Comparison of ENCODE assay signal across 2 cellular contexts in genomic region chr19:1231729-1232128, GRCh38.
TF ChIP-seq lines count a peak whose summit lies in the region.

No MANE protein-coding gene starts in this region.

TF ChIP-seq in IMR-90, 13 proteins besides CTCF, POLR2A, EP300 and RAD21:
- TF ChIP-seq BHLHE40 (IDR thresholded peaks at IDR 0.05; ENCODE audit: low read depth, low read length) (no peak), MXI1 (IDR thresholded peaks at IDR 0.05; ENCODE audit: borderline replicate concordance, low read depth, low read length) (no peak), RFX5 (IDR thresholded peaks at IDR 0.05; ENCODE audit: low read depth, low read length) (no peak), CHD1 (IDR thresholded peaks at IDR 0.05; ENCODE audit: low read depth, low read length) (no peak), MAFK (IDR thresholded peaks at IDR 0.05; ENCODE audit: low read depth, low read length) (no peak), RCOR1 (IDR thresholded peaks at IDR 0.05; ENCODE audit: insufficient replicate concordance, low read length) (no peak), SMC3 (IDR thresholded peaks at IDR 0.05; ENCODE audit: low read depth, low read length) (no peak), CEBPB (IDR thresholded peaks at IDR 0.05; ENCODE audit: low read depth, low read length) (no peak), USF2 (IDR thresholded peaks at IDR 0.05; ENCODE audit: low read depth, low read length) (no peak), NFE2L2 (IDR thresholded peaks at IDR 0.05; ENCODE audit: low read depth, low read length) (no peak), MAZ (IDR thresholded peaks at IDR 0.05; ENCODE audit: borderline replicate concordance, low read depth, low read length) (no peak), ELK1 (IDR thresholded peaks at IDR 0.05; ENCODE audit: borderline replicate concordance, low read depth, low read length) (no peak)
TF ChIP-seq in IMR-90: peak in this region for 0.

TF ChIP-seq in H1, 55 proteins besides CTCF, POLR2A, EP300 and RAD21:
- TF ChIP-seq NANOG (IDR thresholded peaks at IDR 0.05; ENCODE audit: insufficient read depth, low read depth, low read length, poor library complexity, severe bottlenecking), result no peak
- TF ChIP-seq TAF1 (IDR thresholded peaks at IDR 0.05; ENCODE audit: low read depth, low read length), result no peak
- TF ChIP-seq POLR2AphosphoS5 (IDR thresholded peaks at IDR 0.05; ENCODE audit: low read depth, low read length), result no peak
- TF ChIP-seq YY1 (IDR thresholded peaks at IDR 0.05; ENCODE audit: low read depth, low read length), result no peak
- TF ChIP-seq RBBP5 (IDR thresholded peaks at IDR 0.05; ENCODE audit: borderline replicate concordance, low read depth, low read length), result no peak
- no peak for TF ChIP-seq CBX5 (IDR thresholded peaks at IDR 0.05; ENCODE audit: low read depth, low read length)
- TF ChIP-seq HDAC2 (IDR thresholded peaks at IDR 0.05; ENCODE audit: borderline replicate concordance in 1 of 2, low read depth in 2 of 2, low read length in 2 of 2), result no peak
- no peak for TF ChIP-seq TEAD4 (IDR thresholded peaks at IDR 0.05; ENCODE audit: low read depth, low read length)
